ENCODE assay signal across 1 cellular context in the genomic region with DNA sequence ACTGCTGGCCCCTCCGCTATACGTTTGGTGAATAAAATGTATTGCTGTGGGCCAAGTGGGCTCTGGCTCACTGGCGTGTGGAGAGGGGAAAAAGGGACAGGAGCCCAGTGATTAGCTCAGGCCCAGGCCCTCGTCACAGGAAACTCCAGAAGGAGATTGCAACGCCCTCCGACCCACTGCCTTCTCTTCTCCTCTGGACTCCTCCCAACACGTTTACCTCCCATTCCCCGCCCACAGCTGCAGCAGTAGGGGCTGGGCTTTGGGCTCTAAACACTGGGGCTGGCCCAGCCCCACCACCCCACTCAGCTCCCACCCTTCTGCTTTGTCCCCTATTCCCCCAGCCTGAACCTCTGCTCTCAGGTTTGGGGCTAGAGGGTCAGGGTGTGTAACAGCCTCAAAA.
TF ChIP-seq lines count a peak whose summit lies in the region.

No MANE protein-coding gene starts in this region.

TF ChIP-seq in GM23338, 12 proteins besides CTCF, POLR2A, EP300 and RAD21 (continued from another document):
- TF ChIP-seq, protein P1, sequence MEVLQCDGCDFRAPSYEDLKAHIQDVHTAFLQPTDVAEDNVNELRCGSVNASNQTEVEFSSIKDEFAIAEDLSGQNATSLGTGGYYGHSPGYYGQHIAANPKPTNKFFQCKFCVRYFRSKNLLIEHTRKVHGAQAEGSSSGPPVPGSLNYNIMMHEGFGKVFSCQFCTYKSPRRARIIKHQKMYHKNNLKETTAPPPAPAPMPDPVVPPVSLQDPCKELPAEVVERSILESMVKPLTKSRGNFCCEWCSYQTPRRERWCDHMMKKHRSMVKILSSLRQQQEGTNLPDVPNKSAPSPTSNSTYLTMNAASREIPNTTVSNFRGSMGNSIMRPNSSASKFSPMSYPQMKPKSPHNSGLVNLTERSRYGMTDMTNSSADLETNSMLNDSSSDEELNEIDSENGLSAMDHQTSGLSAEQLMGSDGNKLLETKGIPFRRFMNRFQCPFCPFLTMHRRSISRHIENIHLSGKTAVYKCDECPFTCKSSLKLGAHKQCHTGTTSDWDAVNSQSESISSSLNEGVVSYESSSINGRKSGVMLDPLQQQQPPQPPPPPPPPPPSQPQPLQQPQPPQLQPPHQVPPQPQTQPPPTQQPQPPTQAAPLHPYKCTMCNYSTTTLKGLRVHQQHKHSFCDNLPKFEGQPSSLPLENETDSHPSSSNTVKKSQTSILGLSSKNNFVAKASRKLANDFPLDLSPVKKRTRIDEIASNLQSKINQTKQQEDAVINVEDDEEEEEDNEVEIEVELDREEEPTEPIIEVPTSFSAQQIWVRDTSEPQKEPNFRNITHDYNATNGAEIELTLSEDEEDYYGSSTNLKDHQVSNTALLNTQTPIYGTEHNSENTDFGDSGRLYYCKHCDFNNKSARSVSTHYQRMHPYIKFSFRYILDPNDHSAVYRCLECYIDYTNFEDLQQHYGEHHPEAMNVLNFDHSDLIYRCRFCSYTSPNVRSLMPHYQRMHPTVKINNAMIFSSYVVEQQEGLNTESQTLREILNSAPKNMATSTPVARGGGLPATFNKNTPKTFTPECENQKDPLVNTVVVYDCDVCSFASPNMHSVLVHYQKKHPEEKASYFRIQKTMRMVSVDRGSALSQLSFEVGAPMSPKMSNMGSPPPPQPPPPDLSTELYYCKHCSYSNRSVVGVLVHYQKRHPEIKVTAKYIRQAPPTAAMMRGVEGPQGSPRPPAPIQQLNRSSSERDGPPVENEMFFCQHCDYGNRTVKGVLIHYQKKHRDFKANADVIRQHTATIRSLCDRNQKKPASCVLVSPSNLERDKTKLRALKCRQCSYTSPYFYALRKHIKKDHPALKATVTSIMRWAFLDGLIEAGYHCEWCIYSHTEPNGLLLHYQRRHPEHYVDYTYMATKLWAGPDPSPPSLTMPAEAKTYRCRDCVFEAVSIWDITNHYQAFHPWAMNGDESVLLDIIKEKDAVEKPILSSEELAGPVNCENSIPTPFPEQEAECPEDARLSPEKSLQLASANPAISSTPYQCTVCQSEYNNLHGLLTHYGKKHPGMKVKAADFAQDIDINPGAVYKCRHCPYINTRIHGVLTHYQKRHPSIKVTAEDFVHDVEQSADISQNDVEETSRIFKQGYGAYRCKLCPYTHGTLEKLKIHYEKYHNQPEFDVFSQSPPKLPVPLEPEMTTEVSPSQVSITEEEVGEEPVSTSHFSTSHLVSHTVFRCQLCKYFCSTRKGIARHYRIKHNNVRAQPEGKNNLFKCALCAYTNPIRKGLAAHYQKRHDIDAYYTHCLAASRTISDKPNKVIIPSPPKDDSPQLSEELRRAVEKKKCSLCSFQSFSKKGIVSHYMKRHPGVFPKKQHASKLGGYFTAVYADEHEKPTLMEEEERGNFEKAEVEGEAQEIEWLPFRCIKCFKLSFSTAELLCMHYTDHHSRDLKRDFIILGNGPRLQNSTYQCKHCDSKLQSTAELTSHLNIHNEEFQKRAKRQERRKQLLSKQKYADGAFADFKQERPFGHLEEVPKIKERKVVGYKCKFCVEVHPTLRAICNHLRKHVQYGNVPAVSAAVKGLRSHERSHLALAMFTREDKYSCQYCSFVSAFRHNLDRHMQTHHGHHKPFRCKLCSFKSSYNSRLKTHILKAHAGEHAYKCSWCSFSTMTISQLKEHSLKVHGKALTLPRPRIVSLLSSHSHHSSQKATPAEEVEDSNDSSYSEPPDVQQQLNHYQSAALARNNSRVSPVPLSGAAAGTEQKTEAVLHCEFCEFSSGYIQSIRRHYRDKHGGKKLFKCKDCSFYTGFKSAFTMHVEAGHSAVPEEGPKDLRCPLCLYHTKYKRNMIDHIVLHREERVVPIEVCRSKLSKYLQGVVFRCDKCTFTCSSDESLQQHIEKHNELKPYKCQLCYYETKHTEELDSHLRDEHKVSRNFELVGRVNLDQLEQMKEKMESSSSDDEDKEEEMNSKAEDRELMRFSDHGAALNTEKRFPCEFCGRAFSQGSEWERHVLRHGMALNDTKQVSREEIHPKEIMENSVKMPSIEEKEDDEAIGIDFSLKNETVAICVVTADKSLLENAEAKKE (CRISPR knock-in tag; IDR thresholded peaks at IDR 0.05), result no peak
- TF ChIP-seq NANOG (IDR thresholded peaks at IDR 0.05; ENCODE audit: borderline replicate concordance) (no peak), EZH2 (IDR thresholded peaks at IDR 0.05; ENCODE audit: low read depth, unreplicated experiment) (no peak), JUNB (IDR thresholded peaks at IDR 0.05; ENCODE audit: unreplicated experiment) (no peak), ZNF114 (CRISPR knock-in tag; IDR thresholded peaks at IDR 0.05) (no peak), EZH2phosphoT487 (IDR thresholded peaks at IDR 0.05; ENCODE audit: unreplicated experiment) (no peak)
- TF ChIP-seq, protein P2, sequence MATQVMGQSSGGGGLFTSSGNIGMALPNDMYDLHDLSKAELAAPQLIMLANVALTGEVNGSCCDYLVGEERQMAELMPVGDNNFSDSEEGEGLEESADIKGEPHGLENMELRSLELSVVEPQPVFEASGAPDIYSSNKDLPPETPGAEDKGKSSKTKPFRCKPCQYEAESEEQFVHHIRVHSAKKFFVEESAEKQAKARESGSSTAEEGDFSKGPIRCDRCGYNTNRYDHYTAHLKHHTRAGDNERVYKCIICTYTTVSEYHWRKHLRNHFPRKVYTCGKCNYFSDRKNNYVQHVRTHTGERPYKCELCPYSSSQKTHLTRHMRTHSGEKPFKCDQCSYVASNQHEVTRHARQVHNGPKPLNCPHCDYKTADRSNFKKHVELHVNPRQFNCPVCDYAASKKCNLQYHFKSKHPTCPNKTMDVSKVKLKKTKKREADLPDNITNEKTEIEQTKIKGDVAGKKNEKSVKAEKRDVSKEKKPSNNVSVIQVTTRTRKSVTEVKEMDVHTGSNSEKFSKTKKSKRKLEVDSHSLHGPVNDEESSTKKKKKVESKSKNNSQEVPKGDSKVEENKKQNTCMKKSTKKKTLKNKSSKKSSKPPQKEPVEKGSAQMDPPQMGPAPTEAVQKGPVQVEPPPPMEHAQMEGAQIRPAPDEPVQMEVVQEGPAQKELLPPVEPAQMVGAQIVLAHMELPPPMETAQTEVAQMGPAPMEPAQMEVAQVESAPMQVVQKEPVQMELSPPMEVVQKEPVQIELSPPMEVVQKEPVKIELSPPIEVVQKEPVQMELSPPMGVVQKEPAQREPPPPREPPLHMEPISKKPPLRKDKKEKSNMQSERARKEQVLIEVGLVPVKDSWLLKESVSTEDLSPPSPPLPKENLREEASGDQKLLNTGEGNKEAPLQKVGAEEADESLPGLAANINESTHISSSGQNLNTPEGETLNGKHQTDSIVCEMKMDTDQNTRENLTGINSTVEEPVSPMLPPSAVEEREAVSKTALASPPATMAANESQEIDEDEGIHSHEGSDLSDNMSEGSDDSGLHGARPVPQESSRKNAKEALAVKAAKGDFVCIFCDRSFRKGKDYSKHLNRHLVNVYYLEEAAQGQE (IDR thresholded peaks at IDR 0.05; ENCODE audit: unreplicated experiment), result no peak
